In genomic region chr5:175410926-175411325, GRCh38 we compare ENCODE assay signal across 4 cellular contexts. TPM values are rescaled to one million over a fixed set of nuclear protein-coding genes. Genes with fewer than 3 reads are reported as not detected.
"Had no signal": no experiment of that assay in that cellular context is flagged by ENCODE, and none has a peak within 500 bp of the region (broad histone marks: within the 10 kb centered on the region; RNA-seq: fewer than 3 reads in every experiment).

No MANE protein-coding gene starts in this region.

- DNase-seq: GDM1, GF-D8 had no signal

- H3K4me3 ChIP-seq: GM12878 had no signal

- ATAC-seq: GM12878 had no signal

RNA-seq across cellular contexts. Expression of gene DRD1, which starts 33.1 kb away (rescaled TPM):
- total RNA-seq: G401, GM12878 had no signal
- polyA plus RNA-seq: GM12878 had no signal
